Comparison of ENCODE assay signal across 1 cellular context in the genomic region with DNA sequence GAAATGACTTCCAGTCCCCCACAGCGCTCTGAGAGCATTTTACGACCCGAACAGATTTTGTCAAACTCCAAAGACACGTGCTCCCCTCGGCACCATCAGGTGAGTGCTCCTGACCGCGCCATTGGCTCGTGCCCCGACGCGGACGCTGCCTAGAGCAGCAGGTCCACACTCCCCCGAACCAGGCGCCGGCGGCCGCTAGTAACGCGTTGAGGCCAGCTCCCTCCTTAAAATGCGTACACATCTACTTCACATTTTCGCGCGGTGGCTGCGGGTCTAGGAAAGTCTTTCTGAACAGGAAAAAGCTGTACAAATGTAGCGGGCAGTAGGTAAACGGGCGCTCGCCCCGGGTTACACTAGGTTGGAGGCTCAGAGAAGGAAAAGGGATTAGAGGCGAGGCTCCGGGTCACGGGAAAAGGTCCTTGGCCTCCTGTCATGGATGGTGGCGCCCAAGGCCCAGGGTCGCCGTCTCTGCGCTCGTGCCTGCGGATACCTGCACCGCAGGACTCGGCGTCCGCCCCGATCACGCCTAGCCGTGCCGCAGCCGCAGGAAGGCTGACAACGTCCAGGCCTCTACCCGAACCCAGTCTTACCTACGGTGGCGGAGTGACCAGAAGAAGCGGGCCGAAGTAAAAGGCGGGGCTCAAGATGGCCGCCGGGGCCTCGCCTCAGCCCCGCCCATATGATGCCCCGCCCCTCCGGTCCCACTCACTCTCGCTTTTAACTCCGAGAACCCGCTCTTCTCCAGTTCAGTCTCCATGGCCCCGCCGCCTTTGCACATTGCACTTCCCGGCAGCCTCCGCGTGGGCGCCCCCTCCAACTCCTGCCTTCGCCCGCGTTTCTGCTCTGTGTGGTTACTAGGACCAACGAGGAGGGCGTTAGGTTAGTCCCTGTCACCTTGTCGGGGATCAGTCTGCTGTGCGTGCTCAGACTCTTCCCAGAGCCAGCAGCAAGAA.
TF ChIP-seq lines count a peak whose summit lies in the region.

A gene with protein sequence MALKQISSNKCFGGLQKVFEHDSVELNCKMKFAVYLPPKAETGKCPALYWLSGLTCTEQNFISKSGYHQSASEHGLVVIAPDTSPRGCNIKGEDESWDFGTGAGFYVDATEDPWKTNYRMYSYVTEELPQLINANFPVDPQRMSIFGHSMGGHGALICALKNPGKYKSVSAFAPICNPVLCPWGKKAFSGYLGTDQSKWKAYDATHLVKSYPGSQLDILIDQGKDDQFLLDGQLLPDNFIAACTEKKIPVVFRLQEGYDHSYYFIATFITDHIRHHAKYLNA (minus strand): TSS at position 647 of the 953 bp plus-strand sequence. CDS start 5,748 bp downstream, outside the sequence.

TF ChIP-seq in GM12878, 131 proteins besides CTCF, POLR2A, EP300 and RAD21 (continued from another document and continues in another):
- TF ChIP-seq, protein P1, sequence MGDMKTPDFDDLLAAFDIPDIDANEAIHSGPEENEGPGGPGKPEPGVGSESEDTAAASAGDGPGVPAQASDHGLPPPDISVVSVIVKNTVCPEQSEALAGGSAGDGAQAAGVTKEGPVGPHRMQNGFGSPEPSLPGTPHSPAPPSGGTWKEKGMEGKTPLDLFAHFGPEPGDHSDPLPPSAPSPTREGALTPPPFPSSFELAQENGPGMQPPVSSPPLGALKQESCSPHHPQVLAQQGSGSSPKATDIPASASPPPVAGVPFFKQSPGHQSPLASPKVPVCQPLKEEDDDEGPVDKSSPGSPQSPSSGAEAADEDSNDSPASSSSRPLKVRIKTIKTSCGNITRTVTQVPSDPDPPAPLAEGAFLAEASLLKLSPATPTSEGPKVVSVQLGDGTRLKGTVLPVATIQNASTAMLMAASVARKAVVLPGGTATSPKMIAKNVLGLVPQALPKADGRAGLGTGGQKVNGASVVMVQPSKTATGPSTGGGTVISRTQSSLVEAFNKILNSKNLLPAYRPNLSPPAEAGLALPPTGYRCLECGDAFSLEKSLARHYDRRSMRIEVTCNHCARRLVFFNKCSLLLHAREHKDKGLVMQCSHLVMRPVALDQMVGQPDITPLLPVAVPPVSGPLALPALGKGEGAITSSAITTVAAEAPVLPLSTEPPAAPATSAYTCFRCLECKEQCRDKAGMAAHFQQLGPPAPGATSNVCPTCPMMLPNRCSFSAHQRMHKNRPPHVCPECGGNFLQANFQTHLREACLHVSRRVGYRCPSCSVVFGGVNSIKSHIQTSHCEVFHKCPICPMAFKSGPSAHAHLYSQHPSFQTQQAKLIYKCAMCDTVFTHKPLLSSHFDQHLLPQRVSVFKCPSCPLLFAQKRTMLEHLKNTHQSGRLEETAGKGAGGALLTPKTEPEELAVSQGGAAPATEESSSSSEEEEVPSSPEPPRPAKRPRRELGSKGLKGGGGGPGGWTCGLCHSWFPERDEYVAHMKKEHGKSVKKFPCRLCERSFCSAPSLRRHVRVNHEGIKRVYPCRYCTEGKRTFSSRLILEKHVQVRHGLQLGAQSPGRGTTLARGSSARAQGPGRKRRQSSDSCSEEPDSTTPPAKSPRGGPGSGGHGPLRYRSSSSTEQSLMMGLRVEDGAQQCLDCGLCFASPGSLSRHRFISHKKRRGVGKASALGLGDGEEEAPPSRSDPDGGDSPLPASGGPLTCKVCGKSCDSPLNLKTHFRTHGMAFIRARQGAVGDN (IDR thresholded peaks at IDR 0.05): peak; percentile 91
- 0 out of 2 replicates have a peak, but pooled peaks have one; percentile 21 for TF ChIP-seq RB1 (IDR thresholded peaks at IDR 0.05; ENCODE audit: borderline replicate concordance)
- TF ChIP-seq, protein P2, sequence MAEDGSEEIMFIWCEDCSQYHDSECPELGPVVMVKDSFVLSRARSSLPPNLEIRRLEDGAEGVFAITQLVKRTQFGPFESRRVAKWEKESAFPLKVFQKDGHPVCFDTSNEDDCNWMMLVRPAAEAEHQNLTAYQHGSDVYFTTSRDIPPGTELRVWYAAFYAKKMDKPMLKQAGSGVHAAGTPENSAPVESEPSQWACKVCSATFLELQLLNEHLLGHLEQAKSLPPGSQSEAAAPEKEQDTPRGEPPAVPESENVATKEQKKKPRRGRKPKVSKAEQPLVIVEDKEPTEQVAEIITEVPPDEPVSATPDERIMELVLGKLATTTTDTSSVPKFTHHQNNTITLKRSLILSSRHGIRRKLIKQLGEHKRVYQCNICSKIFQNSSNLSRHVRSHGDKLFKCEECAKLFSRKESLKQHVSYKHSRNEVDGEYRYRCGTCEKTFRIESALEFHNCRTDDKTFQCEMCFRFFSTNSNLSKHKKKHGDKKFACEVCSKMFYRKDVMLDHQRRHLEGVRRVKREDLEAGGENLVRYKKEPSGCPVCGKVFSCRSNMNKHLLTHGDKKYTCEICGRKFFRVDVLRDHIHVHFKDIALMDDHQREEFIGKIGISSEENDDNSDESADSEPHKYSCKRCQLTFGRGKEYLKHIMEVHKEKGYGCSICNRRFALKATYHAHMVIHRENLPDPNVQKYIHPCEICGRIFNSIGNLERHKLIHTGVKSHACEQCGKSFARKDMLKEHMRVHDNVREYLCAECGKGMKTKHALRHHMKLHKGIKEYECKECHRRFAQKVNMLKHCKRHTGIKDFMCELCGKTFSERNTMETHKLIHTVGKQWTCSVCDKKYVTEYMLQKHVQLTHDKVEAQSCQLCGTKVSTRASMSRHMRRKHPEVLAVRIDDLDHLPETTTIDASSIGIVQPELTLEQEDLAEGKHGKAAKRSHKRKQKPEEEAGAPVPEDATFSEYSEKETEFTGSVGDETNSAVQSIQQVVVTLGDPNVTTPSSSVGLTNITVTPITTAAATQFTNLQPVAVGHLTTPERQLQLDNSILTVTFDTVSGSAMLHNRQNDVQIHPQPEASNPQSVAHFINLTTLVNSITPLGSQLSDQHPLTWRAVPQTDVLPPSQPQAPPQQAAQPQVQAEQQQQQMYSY (CRISPR knock-in tag; IDR thresholded peaks at IDR 0.05): no peak
- no peak for TF ChIP-seq ZNF274 (IDR thresholded peaks at IDR 0.05; ENCODE audit: insufficient read depth, insufficient read length)
- TF ChIP-seq, protein P3, sequence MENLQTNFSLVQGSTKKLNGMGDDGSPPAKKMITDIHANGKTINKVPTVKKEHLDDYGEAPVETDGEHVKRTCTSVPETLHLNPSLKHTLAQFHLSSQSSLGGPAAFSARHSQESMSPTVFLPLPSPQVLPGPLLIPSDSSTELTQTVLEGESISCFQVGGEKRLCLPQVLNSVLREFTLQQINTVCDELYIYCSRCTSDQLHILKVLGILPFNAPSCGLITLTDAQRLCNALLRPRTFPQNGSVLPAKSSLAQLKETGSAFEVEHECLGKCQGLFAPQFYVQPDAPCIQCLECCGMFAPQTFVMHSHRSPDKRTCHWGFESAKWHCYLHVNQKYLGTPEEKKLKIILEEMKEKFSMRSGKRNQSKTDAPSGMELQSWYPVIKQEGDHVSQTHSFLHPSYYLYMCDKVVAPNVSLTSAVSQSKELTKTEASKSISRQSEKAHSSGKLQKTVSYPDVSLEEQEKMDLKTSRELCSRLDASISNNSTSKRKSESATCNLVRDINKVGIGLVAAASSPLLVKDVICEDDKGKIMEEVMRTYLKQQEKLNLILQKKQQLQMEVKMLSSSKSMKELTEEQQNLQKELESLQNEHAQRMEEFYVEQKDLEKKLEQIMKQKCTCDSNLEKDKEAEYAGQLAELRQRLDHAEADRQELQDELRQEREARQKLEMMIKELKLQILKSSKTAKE (IDR thresholded peaks at IDR 0.05; ENCODE audit: low read depth, poor library complexity, severe bottlenecking): no peak
- TF ChIP-seq CEBPB (IDR thresholded peaks at IDR 0.05; ENCODE audit: borderline replicate concordance in 1 of 2, low read depth in 2 of 2, low read length in 2 of 2): no peak
- TF ChIP-seq POU2F2 (IDR thresholded peaks at IDR 0.05; ENCODE audit: borderline replicate concordance, low read depth, low read length): peak; percentile 38; the same call in 2 of the 3 replicates
- peak; percentile 96 for TF ChIP-seq RAD51 (IDR thresholded peaks at IDR 0.05)
- no peak for TF ChIP-seq PAX8 (IDR thresholded peaks at IDR 0.05)
- TF ChIP-seq YBX1 (IDR thresholded peaks at IDR 0.05): no peak
- TF ChIP-seq EGR1 (IDR thresholded peaks at IDR 0.05; ENCODE audit: borderline replicate concordance in 1 of 2, low read depth in 2 of 2, low read length in 2 of 2): 0 out of 3 replicates have a peak, but pooled peaks of 1 of the 2 experiments have one; percentile 55
- TF ChIP-seq MYB (IDR thresholded peaks at IDR 0.05; ENCODE audit: borderline replicate concordance, low read depth, low read length): no peak
- TF ChIP-seq MTA3 (IDR thresholded peaks at IDR 0.05; ENCODE audit: borderline replicate concordance, low read length): no peak; the same call in 1 of the 2 replicates
- TF ChIP-seq RUNX3 (IDR thresholded peaks at IDR 0.05; ENCODE audit: low read length): peak; percentile 40
- TF ChIP-seq ZNF622 (IDR thresholded peaks at IDR 0.05): no peak
- no peak for TF ChIP-seq NFYA (IDR thresholded peaks at IDR 0.05; ENCODE audit: borderline replicate concordance, low read depth, low read length)
- no peak for TF ChIP-seq ZNF24 (IDR thresholded peaks at IDR 0.05)
- no peak for TF ChIP-seq RELA (IDR thresholded peaks at IDR 0.05; ENCODE audit: borderline replicate concordance, partially characterized antibody)
- TF ChIP-seq JUNB (IDR thresholded peaks at IDR 0.05): no peak
- no peak for TF ChIP-seq KDM1A (IDR thresholded peaks at IDR 0.05; ENCODE audit: borderline replicate concordance)
- no peak for TF ChIP-seq DPF2 (IDR thresholded peaks at IDR 0.05)
- no peak for TF ChIP-seq EZH2 (IDR thresholded peaks at IDR 0.05; ENCODE audit: borderline replicate concordance, control insufficient read depth, low read depth, low read length)
- TF ChIP-seq, protein P4, sequence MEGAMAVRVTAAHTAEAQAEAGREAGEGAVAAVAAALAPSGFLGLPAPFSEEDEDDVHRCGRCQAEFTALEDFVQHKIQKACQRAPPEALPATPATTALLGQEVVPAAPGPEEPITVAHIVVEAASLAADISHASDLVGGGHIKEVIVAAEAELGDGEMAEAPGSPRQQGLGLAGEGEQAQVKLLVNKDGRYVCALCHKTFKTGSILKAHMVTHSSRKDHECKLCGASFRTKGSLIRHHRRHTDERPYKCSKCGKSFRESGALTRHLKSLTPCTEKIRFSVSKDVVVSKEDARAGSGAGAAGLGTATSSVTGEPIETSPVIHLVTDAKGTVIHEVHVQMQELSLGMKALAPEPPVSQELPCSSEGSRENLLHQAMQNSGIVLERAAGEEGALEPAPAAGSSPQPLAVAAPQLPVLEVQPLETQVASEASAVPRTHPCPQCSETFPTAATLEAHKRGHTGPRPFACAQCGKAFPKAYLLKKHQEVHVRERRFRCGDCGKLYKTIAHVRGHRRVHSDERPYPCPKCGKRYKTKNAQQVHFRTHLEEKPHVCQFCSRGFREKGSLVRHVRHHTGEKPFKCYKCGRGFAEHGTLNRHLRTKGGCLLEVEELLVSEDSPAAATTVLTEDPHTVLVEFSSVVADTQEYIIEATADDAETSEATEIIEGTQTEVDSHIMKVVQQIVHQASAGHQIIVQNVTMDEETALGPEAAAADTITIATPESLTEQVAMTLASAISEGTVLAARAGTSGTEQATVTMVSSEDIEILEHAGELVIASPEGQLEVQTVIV (IDR thresholded peaks at IDR 0.05; ENCODE audit: borderline replicate concordance, partially characterized antibody): no peak
- no peak for TF ChIP-seq MEF2B (IDR thresholded peaks at IDR 0.05; ENCODE audit: partially characterized antibody, poor library complexity, severe bottlenecking)
- 0 out of 2 replicates have a peak, but pooled peaks have one; percentile 13 for TF ChIP-seq BRCA1 (IDR thresholded peaks at IDR 0.05; ENCODE audit: low read depth, low read length)
- TF ChIP-seq TAF1 (IDR thresholded peaks at IDR 0.05; ENCODE audit: borderline replicate concordance, low read depth, low read length): peak; percentile 63; the same call in 1 of the 2 replicates
- peak; percentile 75; the same call in 1 of the 2 replicates for TF ChIP-seq NR2F1 (conservative IDR thresholded peaks at IDR 0.05)
- no peak for TF ChIP-seq BMI1 (IDR thresholded peaks at IDR 0.05; ENCODE audit: borderline replicate concordance)
- TF ChIP-seq SMARCA5 (IDR thresholded peaks at IDR 0.05): no peak
- no peak for TF ChIP-seq ZNF217 (IDR thresholded peaks at IDR 0.05)
- TF ChIP-seq, protein P5, sequence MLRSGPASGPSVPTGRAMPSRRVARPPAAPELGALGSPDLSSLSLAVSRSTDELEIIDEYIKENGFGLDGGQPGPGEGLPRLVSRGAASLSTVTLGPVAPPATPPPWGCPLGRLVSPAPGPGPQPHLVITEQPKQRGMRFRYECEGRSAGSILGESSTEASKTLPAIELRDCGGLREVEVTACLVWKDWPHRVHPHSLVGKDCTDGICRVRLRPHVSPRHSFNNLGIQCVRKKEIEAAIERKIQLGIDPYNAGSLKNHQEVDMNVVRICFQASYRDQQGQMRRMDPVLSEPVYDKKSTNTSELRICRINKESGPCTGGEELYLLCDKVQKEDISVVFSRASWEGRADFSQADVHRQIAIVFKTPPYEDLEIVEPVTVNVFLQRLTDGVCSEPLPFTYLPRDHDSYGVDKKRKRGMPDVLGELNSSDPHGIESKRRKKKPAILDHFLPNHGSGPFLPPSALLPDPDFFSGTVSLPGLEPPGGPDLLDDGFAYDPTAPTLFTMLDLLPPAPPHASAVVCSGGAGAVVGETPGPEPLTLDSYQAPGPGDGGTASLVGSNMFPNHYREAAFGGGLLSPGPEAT (IDR thresholded peaks at IDR 0.05; ENCODE audit: low read depth): peak; percentile 41; the same call in 1 of the 2 replicates
- TF ChIP-seq GABPA (IDR thresholded peaks at IDR 0.05; ENCODE audit: low read depth): no peak
- no peak for TF ChIP-seq NR2C2 (IDR thresholded peaks at IDR 0.05; ENCODE audit: borderline replicate concordance, control insufficient read depth, insufficient read length, low read depth)
- TF ChIP-seq FOXM1 (IDR thresholded peaks at IDR 0.05; ENCODE audit: low read depth, low read length): no peak
- no peak for TF ChIP-seq STAT1 (conservative IDR thresholded peaks at IDR 0.05)
- TF ChIP-seq, protein P6, sequence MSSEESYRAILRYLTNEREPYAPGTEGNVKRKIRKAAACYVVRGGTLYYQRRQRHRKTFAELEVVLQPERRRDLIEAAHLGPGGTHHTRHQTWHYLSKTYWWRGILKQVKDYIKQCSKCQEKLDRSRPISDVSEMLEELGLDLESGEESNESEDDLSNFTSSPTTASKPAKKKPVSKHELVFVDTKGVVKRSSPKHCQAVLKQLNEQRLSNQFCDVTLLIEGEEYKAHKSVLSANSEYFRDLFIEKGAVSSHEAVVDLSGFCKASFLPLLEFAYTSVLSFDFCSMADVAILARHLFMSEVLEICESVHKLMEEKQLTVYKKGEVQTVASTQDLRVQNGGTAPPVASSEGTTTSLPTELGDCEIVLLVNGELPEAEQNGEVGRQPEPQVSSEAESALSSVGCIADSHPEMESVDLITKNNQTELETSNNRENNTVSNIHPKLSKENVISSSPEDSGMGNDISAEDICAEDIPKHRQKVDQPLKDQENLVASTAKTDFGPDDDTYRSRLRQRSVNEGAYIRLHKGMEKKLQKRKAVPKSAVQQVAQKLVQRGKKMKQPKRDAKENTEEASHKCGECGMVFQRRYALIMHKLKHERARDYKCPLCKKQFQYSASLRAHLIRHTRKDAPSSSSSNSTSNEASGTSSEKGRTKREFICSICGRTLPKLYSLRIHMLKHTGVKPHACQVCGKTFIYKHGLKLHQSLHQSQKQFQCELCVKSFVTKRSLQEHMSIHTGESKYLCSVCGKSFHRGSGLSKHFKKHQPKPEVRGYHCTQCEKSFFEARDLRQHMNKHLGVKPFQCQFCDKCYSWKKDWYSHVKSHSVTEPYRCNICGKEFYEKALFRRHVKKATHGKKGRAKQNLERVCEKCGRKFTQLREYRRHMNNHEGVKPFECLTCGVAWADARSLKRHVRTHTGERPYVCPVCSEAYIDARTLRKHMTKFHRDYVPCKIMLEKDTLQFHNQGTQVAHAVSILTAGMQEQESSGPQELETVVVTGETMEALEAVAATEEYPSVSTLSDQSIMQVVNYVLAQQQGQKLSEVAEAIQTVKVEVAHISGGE (CRISPR knock-in tag; IDR thresholded peaks at IDR 0.05): no peak
- peak; percentile 82 for TF ChIP-seq POLR2AphosphoS5 (IDR thresholded peaks at IDR 0.05; ENCODE audit: low read length)
- no peak for TF ChIP-seq ESRRA (IDR thresholded peaks at IDR 0.05; ENCODE audit: low read length)
